In the genomic region with DNA sequence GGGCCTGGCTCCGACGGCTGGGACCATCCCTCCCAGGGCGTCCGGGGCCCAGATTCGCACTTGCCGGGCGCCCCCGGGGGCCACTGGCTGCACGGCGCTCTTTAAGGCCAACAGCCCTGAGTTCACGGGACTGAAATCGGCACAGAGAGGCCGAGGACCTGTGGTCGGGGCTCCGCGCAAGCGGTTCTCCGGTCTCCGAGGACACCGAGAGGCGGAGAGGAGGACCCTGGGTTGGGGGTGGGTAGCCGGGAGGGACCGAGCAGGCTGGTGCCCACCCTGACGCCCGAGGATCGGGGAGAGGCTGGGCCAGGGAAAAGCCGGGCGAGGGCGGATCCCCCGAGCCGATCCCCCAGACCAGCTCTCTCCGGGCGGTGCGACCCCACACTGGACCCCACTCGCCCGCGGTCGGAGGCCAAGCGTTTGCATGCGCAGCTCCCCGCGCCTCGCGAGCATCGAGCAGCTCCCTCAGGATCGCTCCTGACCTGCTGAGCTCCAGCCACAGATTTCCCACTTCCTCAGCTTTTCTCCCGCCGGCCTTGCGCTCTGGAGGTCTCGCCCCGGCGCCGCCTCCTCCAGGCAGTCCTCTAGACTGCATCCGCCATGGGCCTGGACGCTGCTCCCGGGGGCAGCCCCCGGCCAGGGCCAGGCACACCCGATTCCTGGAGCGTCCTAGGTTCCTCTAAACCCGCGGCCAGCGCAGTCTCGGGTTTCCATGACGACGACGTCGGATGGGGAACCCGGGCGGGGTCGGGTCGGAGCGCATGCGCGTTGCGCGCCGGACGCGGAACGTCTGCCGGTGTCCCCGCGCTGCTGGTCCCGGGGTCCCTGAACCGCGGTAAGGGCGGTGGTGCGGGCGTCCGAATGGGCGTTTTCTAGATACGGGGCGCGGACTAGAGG, we compare ENCODE assay signal across 1 cellular context.
TF ChIP-seq lines count a peak whose summit lies in the region.

No MANE protein-coding gene starts in this region.

TF ChIP-seq in K562, 482 proteins besides CTCF, POLR2A, EP300 and RAD21 (continued from another document):
- peak; percentile 85 for TF ChIP-seq PCBP1 (IDR thresholded peaks at IDR 0.05; ENCODE audit: low read depth, low read length, poor library complexity, severe bottlenecking)
- no peak for TF ChIP-seq CHD2 (IDR thresholded peaks at IDR 0.05; ENCODE audit: low read depth, low read length)
- TF ChIP-seq, protein P1, sequence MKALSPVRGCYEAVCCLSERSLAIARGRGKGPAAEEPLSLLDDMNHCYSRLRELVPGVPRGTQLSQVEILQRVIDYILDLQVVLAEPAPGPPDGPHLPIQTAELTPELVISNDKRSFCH (CRISPR knock-in tag; IDR thresholded peaks at IDR 0.05): no peak
- TF ChIP-seq, protein P1 (tag; IDR thresholded peaks at IDR 0.05): no peak
- TF ChIP-seq, protein P2, sequence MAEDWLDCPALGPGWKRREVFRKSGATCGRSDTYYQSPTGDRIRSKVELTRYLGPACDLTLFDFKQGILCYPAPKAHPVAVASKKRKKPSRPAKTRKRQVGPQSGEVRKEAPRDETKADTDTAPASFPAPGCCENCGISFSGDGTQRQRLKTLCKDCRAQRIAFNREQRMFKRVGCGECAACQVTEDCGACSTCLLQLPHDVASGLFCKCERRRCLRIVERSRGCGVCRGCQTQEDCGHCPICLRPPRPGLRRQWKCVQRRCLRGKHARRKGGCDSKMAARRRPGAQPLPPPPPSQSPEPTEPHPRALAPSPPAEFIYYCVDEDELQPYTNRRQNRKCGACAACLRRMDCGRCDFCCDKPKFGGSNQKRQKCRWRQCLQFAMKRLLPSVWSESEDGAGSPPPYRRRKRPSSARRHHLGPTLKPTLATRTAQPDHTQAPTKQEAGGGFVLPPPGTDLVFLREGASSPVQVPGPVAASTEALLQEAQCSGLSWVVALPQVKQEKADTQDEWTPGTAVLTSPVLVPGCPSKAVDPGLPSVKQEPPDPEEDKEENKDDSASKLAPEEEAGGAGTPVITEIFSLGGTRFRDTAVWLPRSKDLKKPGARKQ (CRISPR knock-in tag; IDR thresholded peaks at IDR 0.05): peak; percentile 99
- no peak for TF ChIP-seq CREB1 (IDR thresholded peaks at IDR 0.05)
- TF ChIP-seq CREB1 (CRISPR knock-in tag; IDR thresholded peaks at IDR 0.05): no peak
- TF ChIP-seq L3MBTL2 (IDR thresholded peaks at IDR 0.05): peak; percentile 12; the same call in 1 of the 2 replicates
- TF ChIP-seq ESRRB (CRISPR knock-in tag; IDR thresholded peaks at IDR 0.05; ENCODE audit: borderline replicate concordance): no peak
- peak in 1 of 3 experiments; percentile 30 for TF ChIP-seq YY1 (IDR thresholded peaks at IDR 0.05; ENCODE audit: borderline replicate concordance in 1 of 3, control insufficient read depth in 1 of 3, extremely low read depth in 1 of 3, insufficient read depth in 3 of 3, insufficient read length in 1 of 3, insufficient replicate concordance in 2 of 3, low read depth in 1 of 3, low read length in 2 of 3)
- TF ChIP-seq BMI1 (IDR thresholded peaks at IDR 0.05; ENCODE audit: low read length): peak; percentile 86
- peak; percentile 96 for TF ChIP-seq RFX1 (IDR thresholded peaks at IDR 0.05)
- peak; percentile 95 for TF ChIP-seq ZNF436 (CRISPR knock-in tag; IDR thresholded peaks at IDR 0.05)
- TF ChIP-seq ZBED1 (IDR thresholded peaks at IDR 0.05): peak; percentile 35; the same call in 1 of the 2 replicates
- no peak for TF ChIP-seq RAD51 (IDR thresholded peaks at IDR 0.05; ENCODE audit: borderline replicate concordance, low read depth)
- no peak for TF ChIP-seq HSF4 (CRISPR knock-in tag; IDR thresholded peaks at IDR 0.05; ENCODE audit: borderline replicate concordance)
- TF ChIP-seq CREM (IDR thresholded peaks at IDR 0.05; ENCODE audit: low read depth): 0 out of 2 replicates have a peak, but pooled peaks have one; percentile 17
- TF ChIP-seq TAF15 (IDR thresholded peaks at IDR 0.05; ENCODE audit: low read depth, low read length): no peak
- no peak for TF ChIP-seq TBL1XR1 (IDR thresholded peaks at IDR 0.05; ENCODE audit: low read length in 2 of 2)
- TF ChIP-seq BRD4 (IDR thresholded peaks at IDR 0.05): no peak
- peak; percentile 52; the same call in 1 of the 2 replicates for TF ChIP-seq GABPA (tag; conservative IDR thresholded peaks at IDR 0.05; ENCODE audit: low read depth)
- TF ChIP-seq NFIC (IDR thresholded peaks at IDR 0.05): peak; percentile 6; the same call in 1 of the 2 replicates
- no peak for TF ChIP-seq ETV1 (tag; conservative IDR thresholded peaks at IDR 0.05; ENCODE audit: low read depth)
- no peak for TF ChIP-seq FOXA1 (IDR thresholded peaks at IDR 0.05; ENCODE audit: borderline replicate concordance)
- peak; percentile 81 for TF ChIP-seq POLR2G (IDR thresholded peaks at IDR 0.05; ENCODE audit: low read depth, low read length)
- TF ChIP-seq SUPT5H (IDR thresholded peaks at IDR 0.05): peak; percentile 56; the same call in 1 of the 2 replicates
- TF ChIP-seq ZNF239 (CRISPR knock-in tag; IDR thresholded peaks at IDR 0.05): no peak
- TF ChIP-seq, protein P3, sequence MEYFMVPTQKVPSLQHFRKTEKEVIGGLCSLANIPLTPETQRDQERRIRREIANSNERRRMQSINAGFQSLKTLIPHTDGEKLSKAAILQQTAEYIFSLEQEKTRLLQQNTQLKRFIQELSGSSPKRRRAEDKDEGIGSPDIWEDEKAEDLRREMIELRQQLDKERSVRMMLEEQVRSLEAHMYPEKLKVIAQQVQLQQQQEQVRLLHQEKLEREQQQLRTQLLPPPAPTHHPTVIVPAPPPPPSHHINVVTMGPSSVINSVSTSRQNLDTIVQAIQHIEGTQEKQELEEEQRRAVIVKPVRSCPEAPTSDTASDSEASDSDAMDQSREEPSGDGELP (CRISPR knock-in tag; IDR thresholded peaks at IDR 0.05; ENCODE audit: borderline replicate concordance): peak; percentile 61; the same call in 1 of the 2 replicates
- TF ChIP-seq, protein P4, sequence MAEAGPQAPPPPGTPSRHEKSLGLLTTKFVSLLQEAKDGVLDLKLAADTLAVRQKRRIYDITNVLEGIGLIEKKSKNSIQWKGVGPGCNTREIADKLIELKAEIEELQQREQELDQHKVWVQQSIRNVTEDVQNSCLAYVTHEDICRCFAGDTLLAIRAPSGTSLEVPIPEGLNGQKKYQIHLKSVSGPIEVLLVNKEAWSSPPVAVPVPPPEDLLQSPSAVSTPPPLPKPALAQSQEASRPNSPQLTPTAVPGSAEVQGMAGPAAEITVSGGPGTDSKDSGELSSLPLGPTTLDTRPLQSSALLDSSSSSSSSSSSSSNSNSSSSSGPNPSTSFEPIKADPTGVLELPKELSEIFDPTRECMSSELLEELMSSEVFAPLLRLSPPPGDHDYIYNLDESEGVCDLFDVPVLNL (CRISPR knock-in tag; IDR thresholded peaks at IDR 0.05; ENCODE audit: low read depth): no peak
- no peak for TF ChIP-seq ZNF3 (CRISPR knock-in tag; IDR thresholded peaks at IDR 0.05)
- peak; percentile 78; the same call in 1 of the 2 replicates for TF ChIP-seq SMARCA5 (IDR thresholded peaks at IDR 0.05)
- TF ChIP-seq, protein P5, sequence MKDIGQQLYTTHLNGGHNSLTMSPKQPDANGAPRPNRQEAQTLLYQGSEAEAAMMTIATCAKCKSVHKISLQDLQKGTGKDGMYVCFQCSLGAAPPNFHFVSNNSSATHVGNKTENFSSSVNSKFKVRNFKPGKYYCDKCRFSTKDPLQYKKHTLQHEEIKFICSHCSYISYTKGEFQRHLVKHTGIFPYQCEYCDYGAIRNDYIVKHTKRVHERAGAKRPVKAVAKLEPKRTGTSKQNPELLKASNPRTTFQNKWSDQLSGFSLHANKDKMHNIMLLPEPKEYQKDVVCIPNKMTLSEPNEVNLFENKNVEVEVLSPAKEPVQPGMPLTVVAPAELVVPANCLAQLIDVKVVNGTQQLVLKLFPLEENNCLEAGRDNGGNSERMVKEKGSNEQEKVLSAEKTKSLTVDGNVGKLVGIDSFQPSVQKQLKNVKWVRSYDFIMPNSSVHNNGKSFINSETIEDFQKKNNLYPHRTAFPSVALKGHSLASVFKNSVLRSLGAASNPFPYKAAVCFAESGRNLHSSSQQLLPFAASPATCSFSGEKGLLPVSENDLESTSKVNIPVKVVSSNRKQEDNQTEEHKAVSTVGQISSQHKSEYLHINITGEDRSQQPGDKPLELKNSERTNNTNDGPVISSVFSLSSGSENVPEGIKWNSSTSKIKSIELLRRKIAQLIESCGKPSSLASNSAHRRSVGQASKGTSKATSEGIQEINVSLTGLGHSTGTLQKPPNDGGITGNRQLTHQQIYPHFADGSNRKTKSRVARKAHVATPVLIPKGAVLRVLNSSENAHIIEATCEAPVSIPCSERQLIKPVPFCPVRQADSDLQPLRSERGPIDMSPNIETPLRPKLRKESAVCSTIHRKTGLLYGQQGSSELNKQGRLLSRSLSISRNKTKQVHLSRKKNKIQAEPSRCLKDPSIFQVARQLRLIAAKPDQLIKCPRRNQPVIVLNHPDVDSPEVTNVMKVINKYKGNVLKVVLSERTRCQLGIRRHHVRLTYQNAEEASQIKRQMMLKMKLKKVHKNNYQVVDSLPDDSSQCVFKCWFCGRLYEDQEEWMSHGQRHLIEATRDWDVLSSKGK (CRISPR knock-in tag; IDR thresholded peaks at IDR 0.05): no peak
- peak; percentile 92 for TF ChIP-seq RBM25 (IDR thresholded peaks at IDR 0.05; ENCODE audit: low read depth, low read length, severe bottlenecking)
- no peak for TF ChIP-seq CAMTA2 (CRISPR knock-in tag; conservative IDR thresholded peaks at IDR 0.05)
- TF ChIP-seq RCOR1 (IDR thresholded peaks at IDR 0.05; ENCODE audit: borderline replicate concordance in 1 of 2, low read depth in 2 of 2, low read length in 2 of 2): peak in 1 of 2 experiments; percentile 85; a peak in 2 of 4 replicates
- TF ChIP-seq PHF20 (IDR thresholded peaks at IDR 0.05; ENCODE audit: partially characterized antibody): no peak
- no peak; the same call in 1 of the 2 replicates for TF ChIP-seq STAG1 (CRISPR knock-in tag; IDR thresholded peaks at IDR 0.05; ENCODE audit: borderline replicate concordance)
- TF ChIP-seq, protein P6, sequence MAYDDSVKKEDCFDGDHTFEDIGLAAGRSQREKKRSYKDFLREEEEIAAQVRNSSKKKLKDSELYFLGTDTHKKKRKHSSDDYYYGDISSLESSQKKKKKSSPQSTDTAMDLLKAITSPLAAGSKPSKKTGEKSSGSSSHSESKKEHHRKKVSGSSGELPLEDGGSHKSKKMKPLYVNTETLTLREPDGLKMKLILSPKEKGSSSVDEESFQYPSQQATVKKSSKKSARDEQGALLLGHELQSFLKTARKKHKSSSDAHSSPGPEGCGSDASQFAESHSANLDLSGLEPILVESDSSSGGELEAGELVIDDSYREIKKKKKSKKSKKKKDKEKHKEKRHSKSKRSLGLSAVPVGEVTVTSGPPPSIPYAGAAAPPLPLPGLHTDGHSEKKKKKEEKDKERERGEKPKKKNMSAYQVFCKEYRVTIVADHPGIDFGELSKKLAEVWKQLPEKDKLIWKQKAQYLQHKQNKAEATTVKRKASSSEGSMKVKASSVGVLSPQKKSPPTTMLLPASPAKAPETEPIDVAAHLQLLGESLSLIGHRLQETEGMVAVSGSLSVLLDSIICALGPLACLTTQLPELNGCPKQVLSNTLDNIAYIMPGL (CRISPR knock-in tag; IDR thresholded peaks at IDR 0.05): no peak
- TF ChIP-seq MYC (IDR thresholded peaks at IDR 0.05; ENCODE audit: low read depth, low read length): no peak
- no peak for TF ChIP-seq MYC (CRISPR knock-in tag; IDR thresholded peaks at IDR 0.05; ENCODE audit: borderline replicate concordance, low read depth)
- TF ChIP-seq KDM5B (IDR thresholded peaks at IDR 0.05; ENCODE audit: insufficient replicate concordance, low read depth, low read length): peak; percentile 38
- TF ChIP-seq NR2C2 (CRISPR knock-in tag; IDR thresholded peaks at IDR 0.05): no peak
- peak; percentile 47 for TF ChIP-seq NR2C2 (tag; IDR thresholded peaks at IDR 0.05)
- peak in 1 of 2 experiments; percentile 75; a peak in 1 of 4 replicates for TF ChIP-seq TEAD1 (CRISPR knock-in tag; IDR thresholded peaks at IDR 0.05)
- peak; percentile 79 for TF ChIP-seq HDAC2 (IDR thresholded peaks at IDR 0.05)
- no peak for TF ChIP-seq ZNF184 (CRISPR knock-in tag; IDR thresholded peaks at IDR 0.05)
- no peak for TF ChIP-seq MCM5 (IDR thresholded peaks at IDR 0.05; ENCODE audit: low read depth)
- TF ChIP-seq POLR2B (IDR thresholded peaks at IDR 0.05; ENCODE audit: low read depth, partially characterized antibody): peak; percentile 46
- TF ChIP-seq ZNF444 (CRISPR knock-in tag; IDR thresholded peaks at IDR 0.05): no peak
- TF ChIP-seq, protein P7, sequence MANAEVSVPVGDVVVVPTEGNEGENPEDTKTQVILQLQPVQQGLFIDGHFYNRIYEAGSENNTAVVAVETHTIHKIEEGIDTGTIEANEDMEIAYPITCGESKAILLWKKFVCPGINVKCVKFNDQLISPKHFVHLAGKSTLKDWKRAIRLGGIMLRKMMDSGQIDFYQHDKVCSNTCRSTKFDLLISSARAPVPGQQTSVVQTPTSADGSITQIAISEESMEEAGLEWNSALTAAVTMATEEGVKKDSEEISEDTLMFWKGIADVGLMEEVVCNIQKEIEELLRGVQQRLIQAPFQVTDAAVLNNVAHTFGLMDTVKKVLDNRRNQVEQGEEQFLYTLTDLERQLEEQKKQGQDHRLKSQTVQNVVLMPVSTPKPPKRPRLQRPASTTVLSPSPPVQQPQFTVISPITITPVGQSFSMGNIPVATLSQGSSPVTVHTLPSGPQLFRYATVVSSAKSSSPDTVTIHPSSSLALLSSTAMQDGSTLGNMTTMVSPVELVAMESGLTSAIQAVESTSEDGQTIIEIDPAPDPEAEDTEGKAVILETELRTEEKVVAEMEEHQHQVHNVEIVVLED (CRISPR knock-in tag; IDR thresholded peaks at IDR 0.05): peak; percentile 24; the same call in 1 of the 2 replicates
TF ChIP-seq in K562: peak in this region for 55.
